ENCODE assay signal across 9 cellular contexts in genomic region chr1:243409284-243409683, GRCh38.
DNase-seq lines count a peak whose midpoint lies in the region; ATAC-seq and TF ChIP-seq lines count a peak whose summit lies in the region.
"Had no signal": no experiment of that assay in that cellular context is flagged by ENCODE, and none has a peak within 500 bp of the region (broad histone marks: within the 10 kb centered on the region; RNA-seq: fewer than 3 reads in every experiment).

No MANE protein-coding gene starts in this region.

- peaks cover 7% of the 10 kb centered on the region for H3K36me3 Mint-ChIP-seq in neural crest cell (ENCODE audit: low read depth)
- H3K36me3 Mint-ChIP-seq in stimulated activated memory B cell treated with anti-CD40 and anti-IgM and Interleukin-4, amounts not matched to agents 10 μg/mL and 1 μg/mL and 100 μg/mL, for 72 hours: peaks cover 35% of the 10 kb centered on the region

- no peak for DNase-seq in GM06990 (ENCODE audit: extremely low read depth, insufficient read length)
- DNase-seq in M059J (ENCODE audit: low read depth): peak; percentile 9
- DNase-seq in brain microvascular endothelial cell: no peak
- DNase-seq in neural crest cell (ENCODE audit: low read depth, low spot score): no peak
- no peak for DNase-seq in SIG-M5 treated with dmso at 0.1 percent for 504 hours (lab: John Stamatoyannopoulos, UW; ENCODE audit: unreplicated experiment)
- no peak for DNase-seq in HPDE6-E6E7 (ENCODE audit: extremely low spot score)
- no peak for DNase-seq in cortex of kidney (lab: John Stamatoyannopoulos, UW)

- TF ChIP-seq CTCF in GM06990 (IDR thresholded peaks at IDR 0.05; ENCODE audit: insufficient read depth, low read length, poor library complexity, severe bottlenecking) (peak; percentile 48), brain microvascular endothelial cell (IDR thresholded peaks at IDR 0.05; ENCODE audit: low read depth, low read length, missing control alignments) (peak; percentile 43), neural crest cell (conservative IDR thresholded peaks at IDR 0.05) (peak; percentile 33)

- no peak overlapping the region for H3K27ac Mint-ChIP-seq in neural crest cell (ENCODE audit: unreplicated experiment)
- H3K27ac Mint-ChIP-seq in stimulated activated memory B cell treated with anti-CD40 and anti-IgM and Interleukin-4, amounts not matched to agents 10 μg/mL and 1 μg/mL and 100 μg/mL, for 72 hours: no peak overlapping the region
- H3K27ac Mint-ChIP-seq: activated T-helper 2 cell treated with anti-CD3 and anti-CD28 coated beads, Interferon-gamma antibody, Interleukin-2, Interleukin-4, amounts not matched to agents 10 μg/mL and 5 μg/mL and 100 μg/mL, durations not matched to agents 14 hours and 24 hours and 36 hours had no signal

- H3K9me3 Mint-ChIP-seq in neural crest cell: no peaks in the 10 kb centered on the region
- no peaks in the 10 kb centered on the region for H3K9me3 Mint-ChIP-seq in stimulated activated memory B cell treated with anti-CD40 and anti-IgM and Interleukin-4, amounts not matched to agents 10 μg/mL and 1 μg/mL and 100 μg/mL, for 72 hours
- H3K9me3 Mint-ChIP-seq: activated T-helper 2 cell treated with anti-CD3 and anti-CD28 coated beads, Interferon-gamma antibody, Interleukin-2, Interleukin-4, amounts not matched to agents 10 μg/mL and 5 μg/mL and 100 μg/mL, durations not matched to agents 14 hours and 24 hours and 36 hours had no signal

- no peak overlapping the region for H3K4me3 Mint-ChIP-seq in neural crest cell
- no peak overlapping the region for H3K4me3 Mint-ChIP-seq in stimulated activated memory B cell treated with anti-CD40 and anti-IgM and Interleukin-4, amounts not matched to agents 10 μg/mL and 1 μg/mL and 100 μg/mL, for 72 hours

- no peak for ATAC-seq in stimulated activated memory B cell treated with anti-CD40 and anti-IgM and Interleukin-4, amounts not matched to agents 10 μg/mL and 1 μg/mL and 100 μg/mL, for 72 hours

- H3K27ac ChIP-seq in brain microvascular endothelial cell: no peak overlapping the region

- H3K36me3 ChIP-seq in GM06990 (ENCODE audit: control insufficient read depth, insufficient read depth, low read length): no peaks in the 10 kb centered on the region
- H3K36me3 ChIP-seq in brain microvascular endothelial cell (replicated peaks): no peaks in the 10 kb centered on the region

- H3K27me3 ChIP-seq in GM06990 (replicated peaks; ENCODE audit: control insufficient read depth, insufficient read depth, low read length) (no peaks in the 10 kb centered on the region), brain microvascular endothelial cell (replicated peaks) (no peaks in the 10 kb centered on the region)

- H3K27me3 Mint-ChIP-seq in neural crest cell (ENCODE audit: low read depth): no peaks in the 10 kb centered on the region
- no peaks in the 10 kb centered on the region for H3K27me3 Mint-ChIP-seq in stimulated activated memory B cell treated with anti-CD40 and anti-IgM and Interleukin-4, amounts not matched to agents 10 μg/mL and 1 μg/mL and 100 μg/mL, for 72 hours

- in situ Hi-C loops in brain microvascular endothelial cell (cut with HindIII; ENCODE audit: low pct_ligation_motif_present, low sequenced_read_pairs): no loop called here

- H3K4me3 ChIP-seq in GM06990 (replicated peaks; ENCODE audit: low read depth, low read length): no peak overlapping the region
- no peak overlapping the region for H3K4me3 ChIP-seq in brain microvascular endothelial cell (ENCODE audit: low read depth, low read length)

- peaks cover 4% of the 10 kb centered on the region for H3K4me1 Mint-ChIP-seq in neural crest cell
- peaks cover 19% of the 10 kb centered on the region for H3K4me1 Mint-ChIP-seq in stimulated activated memory B cell treated with anti-CD40 and anti-IgM and Interleukin-4, amounts not matched to agents 10 μg/mL and 1 μg/mL and 100 μg/mL, for 72 hours
